Comparison of ENCODE assay signal across 10 cellular contexts in the genomic region with DNA sequence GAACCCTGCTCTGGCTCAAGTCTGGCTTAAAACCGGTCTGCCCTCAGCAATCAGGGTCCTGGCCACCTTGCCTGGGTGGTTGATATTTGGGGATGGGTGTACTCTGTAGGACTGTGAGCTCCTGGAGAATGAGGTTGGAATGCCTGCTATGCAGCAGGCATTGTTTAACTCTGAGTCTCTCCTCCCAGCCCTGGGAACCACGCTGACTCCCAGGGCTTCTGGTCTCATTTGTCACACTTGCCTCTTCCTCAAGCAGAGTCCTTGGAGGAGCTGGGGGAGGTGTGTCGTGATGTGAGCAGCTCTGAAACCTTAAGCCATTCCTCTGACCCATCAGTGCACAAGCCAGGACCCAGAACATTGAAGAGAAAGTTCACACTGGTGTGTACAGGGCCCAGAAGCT.
DNase-seq lines count a peak whose midpoint lies in the region; ATAC-seq, FAIRE-seq and TF ChIP-seq lines count a peak whose summit lies in the region.
"Had no signal": no experiment of that assay in that cellular context is flagged by ENCODE, and none has a peak within 500 bp of the region (broad histone marks: within the 10 kb centered on the region; RNA-seq: fewer than 3 reads in every experiment).

No MANE protein-coding gene starts in this region.

- H2BK20ac ChIP-seq in H1 (ENCODE audit: low read length) = peak overlapping the region; percentile 92; the same call in 1 of the 2 replicates

- no peak overlapping the region for H3K9ac ChIP-seq in H1 (replicated peaks in 1 of 4; ENCODE audit: extremely low read depth in 1 of 4, low read depth in 3 of 4, low read length in 3 of 4)

- H3K4me1 Mint-ChIP-seq in mesothelial cell of epicardium = peaks cover 29% of the 10 kb centered on the region

- no peaks in the 10 kb centered on the region; a peak in 1 of 7 replicates for H3K27me3 ChIP-seq in H1 (replicated peaks in 1 of 4; ENCODE audit: control insufficient read depth in 3 of 4, extremely low read depth in 1 of 4, insufficient read depth in 3 of 4, low read length in 3 of 4)
- H3K27me3 ChIP-seq: uterus had no signal

- POLR2A ChIA-PET in H1 (lab: Charles Lee; ENCODE audit: partially characterized antibody) = interaction anchor here (0.7 to 1.6 kb wide), 4 partner anchors 13 to 45 kb away, joined by 3 to 6 read pairs (median 4); no protein-coding TSS in a partner anchor

- H2BK120ac ChIP-seq in H1 (replicated peaks; ENCODE audit: low read depth, low read length) = peak overlapping the region; percentile 87

- no peak overlapping the region for H3K4ac ChIP-seq in H1 (replicated peaks; ENCODE audit: insufficient read length, low read depth, low read length)

- no peaks in the 10 kb centered on the region for H3K36me3 Mint-ChIP-seq in mesothelial cell of epicardium

- 0 out of 2 replicates have a peak, but pooled peaks cover 2% of the 10 kb centered on the region for H3K23me2 ChIP-seq in H1 (ENCODE audit: low read depth, low read length)

- H2AFZ ChIP-seq in H1 (ENCODE audit: low read length) = 0 out of 2 replicates have a peak overlapping the region, but pooled peaks have one; percentile 4

- 16% methylated on average over 3 of the region's 3 CpGs; no CpG with 5 or more reads in 1 of the 2 experiments for WGBS in H1 (ENCODE audit: extremely low coverage in 1 of 2, insufficient coverage in 1 of 2, insufficient read length in 1 of 2, insufficient replicate concordance in 2 of 2, low coverage in 1 of 2, low lambda C conversion rate in 2 of 2, missing lambda C conversion rate in 1 of 2), 2 experiments

- H3K27ac ChIP-seq in H1 (ENCODE audit: low read depth, low read length) = no peak overlapping the region
- H3K27ac ChIP-seq: uterus had no signal

- H3K4me3 Mint-ChIP-seq in mesothelial cell of epicardium = no peak overlapping the region

- H3K18ac ChIP-seq in H1 (ENCODE audit: extremely low read depth, low read length) = peak overlapping the region; percentile 4; the same call in 1 of the 2 replicates

- TF ChIP-seq RAD21 in H1 (IDR thresholded peaks at IDR 0.05 in 1 of 2, conservative IDR thresholded peaks at IDR 0.05 in 1 of 2; ENCODE audit: low read depth in 2 of 2, low read length in 2 of 2) = peak in 1 of 2 experiments; percentile 17; a peak in 2 of 4 replicates

- peak; percentile 93 for FAIRE-seq in H1 (lab: Jason Lieb, UNC)

- H3K23ac ChIP-seq in H1 (ENCODE audit: insufficient read length) = no peak overlapping the region

- no peaks in the 10 kb centered on the region for H4K20me1 ChIP-seq in H1 (replicated peaks in 1 of 2; ENCODE audit: control insufficient read depth in 1 of 2, insufficient read depth in 2 of 2, low read length in 2 of 2)

- peaks cover 4% of the 10 kb centered on the region for H3K27me3 Mint-ChIP-seq in mesothelial cell of epicardium (ENCODE audit: low read depth)

- H3K27ac Mint-ChIP-seq in mesothelial cell of epicardium = peak overlapping the region; percentile 88

- H3K9me3 ChIP-seq in H1 (ENCODE audit: insufficient read depth in 2 of 2, low read depth in 1 of 2, low read length in 1 of 2) = no peaks in the 10 kb centered on the region
- H3K9me3 ChIP-seq: uterus had no signal

- peak; percentile 92 for DNase-seq in AG20443 (ENCODE audit: low spot score)
- DNase-seq in NCI-H226 = peak; percentile 79
- DNase-seq in H1 (ENCODE audit: low read depth in 1 of 2, low spot score in 2 of 2) = peak in 1 of 2 experiments; percentile 75
- DNase-seq in mesothelial cell of epicardium (ENCODE audit: low spot score in 2 of 2, unreplicated experiment in 2 of 2) = peak in 1 of 2 experiments; percentile 52
- no peak for DNase-seq in DMS53 treated with DMSO at 0.1 percent for 48 hours (lab: John Stamatoyannopoulos, UW; ENCODE audit: unreplicated experiment)
- DNase-seq in NCI-H1048 (lab: John Stamatoyannopoulos, UW) = no peak
- DNase-seq: cortex of kidney, uterus had no signal

- peaks cover 0 to 25% (median 14%) of the 10 kb centered on the region in 4 experiments; a peak in 5 of 7 replicates for H3K4me1 ChIP-seq in H1 (replicated peaks in 1 of 4; ENCODE audit: control insufficient read depth in 3 of 4, insufficient read depth in 4 of 4, low read length in 3 of 4)
- H3K4me1 ChIP-seq: uterus had no signal

- no peaks in the 10 kb centered on the region for H3K79me2 ChIP-seq in H1 (ENCODE audit: control insufficient read depth in 1 of 2, insufficient read depth in 2 of 2, low read length in 2 of 2)

- no peak overlapping the region for H3K14ac ChIP-seq in H1 (ENCODE audit: insufficient read length)

- CTCF ChIA-PET in H1 (lab: Charles Lee; ENCODE audit: partially characterized antibody) = interaction anchor here (1.1 to 1.7 kb wide), 4 partner anchors 13 to 42 kb away, joined by 4 to 8 read pairs (median 4); no protein-coding TSS in a partner anchor

- no peaks in the 10 kb centered on the region for H3K79me1 ChIP-seq in H1 (ENCODE audit: low read depth, low read length)

- no peaks in the 10 kb centered on the region for H3K36me3 ChIP-seq in H1 (ENCODE audit: control insufficient read depth in 2 of 4, insufficient read depth in 4 of 4, low read length in 3 of 4)
- H3K36me3 ChIP-seq: uterus had no signal

- peak in 1 of 2 experiments; percentile 55; a peak in 2 of 3 replicates for TF ChIP-seq POLR2A in H1 (IDR thresholded peaks at IDR 0.05; ENCODE audit: control extremely low read depth in 1 of 2, low read depth in 2 of 2, low read length in 2 of 2)

- ATAC-seq in GM18907 (IDR thresholded peaks at IDR 0.05; ENCODE audit: unreplicated experiment) (no peak), GM18873 (IDR thresholded peaks at IDR 0.05; ENCODE audit: low FRiP score, unreplicated experiment) (no peak)

- H3K56ac ChIP-seq in H1 (replicated peaks; ENCODE audit: insufficient read length, low read depth, low read length) = no peak overlapping the region

- no peak overlapping the region for H3K4me3 ChIP-seq in H1 (ENCODE audit: extremely low read depth in 1 of 4, insufficient read depth in 2 of 4, low read depth in 3 of 4, low read length in 4 of 4)
- H3K4me3 ChIP-seq: uterus had no signal

- peak overlapping the region; percentile 10 to 39; a peak in 3 of 4 replicates for H3K4me2 ChIP-seq in H1 (ENCODE audit: insufficient read depth in 1 of 2, low read depth in 2 of 2, low read length in 2 of 2)

- no peaks in the 10 kb centered on the region for H3K9me3 Mint-ChIP-seq in mesothelial cell of epicardium

- peak in 1 of 2 experiments; percentile 67; a peak in 1 of 3 replicates for TF ChIP-seq EP300 in H1 (IDR thresholded peaks at IDR 0.05; ENCODE audit: borderline replicate concordance in 1 of 2, low read depth in 2 of 2, low read length in 2 of 2)

- H2BK5ac ChIP-seq in H1 (ENCODE audit: low read depth, low read length) = peak overlapping the region; percentile 90

- peak overlapping the region; percentile 95 for H2AK5ac ChIP-seq in H1 (ENCODE audit: low read depth, low read length)

- TF ChIP-seq CTCF in H1 (IDR thresholded peaks at IDR 0.05; ENCODE audit: control extremely low read depth in 1 of 3, insufficient read depth in 1 of 3, low read depth in 1 of 3, low read length in 3 of 3) (no peak), mesothelial cell of epicardium (IDR thresholded peaks at IDR 0.05; ENCODE audit: unreplicated experiment) (no peak)

- no peak overlapping the region for H2BK15ac ChIP-seq in H1 (ENCODE audit: low read length)

- peak overlapping the region; percentile 84 for H2BK12ac ChIP-seq in H1 (ENCODE audit: low read depth, low read length)

- peak overlapping the region; percentile 30 for H4K91ac ChIP-seq in H1 (replicated peaks; ENCODE audit: insufficient read length, low read length)

- no peak overlapping the region for H4K5ac ChIP-seq in H1 (ENCODE audit: insufficient read length, low read depth, low read length)

- H4K8ac ChIP-seq in H1 (ENCODE audit: extremely low read depth, insufficient read depth, low read length) = no peak overlapping the region

TF ChIP-seq in H1, 55 proteins besides CTCF, POLR2A, EP300 and RAD21 (continues in another document):
- no peak for TF ChIP-seq CHD1 (IDR thresholded peaks at IDR 0.05; ENCODE audit: low read depth, low read length)
- no peak for TF ChIP-seq KDM5A (IDR thresholded peaks at IDR 0.05; ENCODE audit: low read length)
- TF ChIP-seq TCF12 (IDR thresholded peaks at IDR 0.05; ENCODE audit: low read depth, low read length) = 0 out of 2 replicates have a peak, but pooled peaks have one; percentile 39
- TF ChIP-seq JUND (IDR thresholded peaks at IDR 0.05; ENCODE audit: low read length) = 0 out of 2 replicates have a peak, but pooled peaks have one; percentile 67
- no peak for TF ChIP-seq SIX5 (IDR thresholded peaks at IDR 0.05; ENCODE audit: low read depth, low read length)
- TF ChIP-seq, protein P1, sequence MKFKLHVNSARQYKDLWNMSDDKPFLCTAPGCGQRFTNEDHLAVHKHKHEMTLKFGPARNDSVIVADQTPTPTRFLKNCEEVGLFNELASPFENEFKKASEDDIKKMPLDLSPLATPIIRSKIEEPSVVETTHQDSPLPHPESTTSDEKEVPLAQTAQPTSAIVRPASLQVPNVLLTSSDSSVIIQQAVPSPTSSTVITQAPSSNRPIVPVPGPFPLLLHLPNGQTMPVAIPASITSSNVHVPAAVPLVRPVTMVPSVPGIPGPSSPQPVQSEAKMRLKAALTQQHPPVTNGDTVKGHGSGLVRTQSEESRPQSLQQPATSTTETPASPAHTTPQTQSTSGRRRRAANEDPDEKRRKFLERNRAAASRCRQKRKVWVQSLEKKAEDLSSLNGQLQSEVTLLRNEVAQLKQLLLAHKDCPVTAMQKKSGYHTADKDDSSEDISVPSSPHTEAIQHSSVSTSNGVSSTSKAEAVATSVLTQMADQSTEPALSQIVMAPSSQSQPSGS (IDR thresholded peaks at IDR 0.05; ENCODE audit: low read length) = no peak
- TF ChIP-seq RNF2 (IDR thresholded peaks at IDR 0.05; ENCODE audit: borderline replicate concordance, low read depth, low read length, missing control alignments, poor library complexity, severe bottlenecking) = no peak
- TF ChIP-seq TBP (IDR thresholded peaks at IDR 0.05; ENCODE audit: low read depth, low read length) = peak; percentile 48; the same call in 1 of the 2 replicates
- no peak for TF ChIP-seq SP2 (IDR thresholded peaks at IDR 0.05; ENCODE audit: low read length)
- no peak for TF ChIP-seq HDAC2 (IDR thresholded peaks at IDR 0.05; ENCODE audit: borderline replicate concordance in 1 of 2, low read depth in 2 of 2, low read length in 2 of 2)
- TF ChIP-seq SP1 (IDR thresholded peaks at IDR 0.05; ENCODE audit: low read depth, low read length) = peak; percentile 78
- TF ChIP-seq, protein P2, sequence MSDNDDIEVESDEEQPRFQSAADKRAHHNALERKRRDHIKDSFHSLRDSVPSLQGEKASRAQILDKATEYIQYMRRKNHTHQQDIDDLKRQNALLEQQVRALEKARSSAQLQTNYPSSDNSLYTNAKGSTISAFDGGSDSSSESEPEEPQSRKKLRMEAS (IDR thresholded peaks at IDR 0.05) = 0 out of 2 replicates have a peak, but pooled peaks have one; percentile 25
- peak; percentile 32; the same call in 1 of the 2 replicates for TF ChIP-seq TAF1 (IDR thresholded peaks at IDR 0.05; ENCODE audit: low read depth, low read length)
- no peak for TF ChIP-seq TAF7 (optimal IDR thresholded peaks at IDR 0.05; ENCODE audit: borderline replicate concordance, low read depth, low read length)
- TF ChIP-seq SP4 (IDR thresholded peaks at IDR 0.05; ENCODE audit: low read length) = no peak

Comparison
In these comparisons a context has a peak if more than half of its experiments do, and no peak if none do; other contexts are left out.
1. DNase-seq: peak in AG20443 (single experiment) and NCI-H226 (single experiment); none in DMS53 treated with DMSO at 0.1 percent for 48 hours (single experiment) and NCI-H1048 (single experiment).